In the genomic region with DNA sequence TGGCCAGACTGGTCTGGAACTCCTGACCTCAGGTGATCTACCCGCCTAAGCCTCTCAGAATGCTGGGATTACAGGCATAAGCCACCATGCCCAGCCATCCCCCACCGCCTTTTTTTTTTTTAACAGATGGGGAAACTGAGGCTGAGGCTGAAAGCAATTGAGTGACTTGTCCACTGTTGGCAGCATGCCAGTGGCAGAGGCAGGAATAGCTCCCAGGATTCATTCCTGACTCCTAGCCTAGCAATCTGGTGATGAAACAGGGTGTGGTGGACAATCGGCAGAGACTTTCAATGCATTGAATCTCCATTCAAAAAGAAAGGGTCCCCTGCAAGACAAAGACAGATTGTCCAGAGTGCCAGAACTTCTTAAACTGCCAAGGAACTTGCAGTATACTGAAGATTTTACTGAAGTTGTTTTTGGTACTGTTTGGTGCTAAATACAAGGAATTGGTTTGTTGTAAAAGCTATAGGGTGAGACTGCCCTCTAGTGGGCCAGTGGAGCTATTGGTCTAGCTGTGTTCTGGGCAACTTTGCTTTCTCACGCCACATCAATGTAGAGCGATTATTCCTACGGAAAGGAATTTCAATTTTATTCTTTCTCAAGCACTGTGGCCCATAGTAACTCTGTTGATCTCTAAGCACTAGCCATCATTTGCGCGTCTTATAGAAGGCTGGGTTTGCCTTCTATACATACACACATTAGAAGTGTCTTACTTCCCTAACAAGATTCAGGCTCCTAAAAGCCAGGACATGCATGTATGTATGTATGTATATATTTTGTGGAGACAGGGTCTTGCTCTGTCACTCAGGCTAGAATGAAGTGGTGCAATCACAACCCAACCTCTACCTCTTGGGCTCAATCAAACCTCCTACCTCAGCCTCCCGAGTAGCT, we compare ENCODE assay signal across 8 cellular contexts. TPM values are rescaled to one million over a fixed set of nuclear protein-coding genes. Genes with fewer than 3 reads are reported as not detected.
DNase-seq lines count a peak whose midpoint lies in the region; ATAC-seq and TF ChIP-seq lines count a peak whose summit lies in the region.

No MANE protein-coding gene starts in this region.

- CTCF ChIA-PET in activated CD4-positive, alpha-beta T cell treated with anti-CD3 and anti-CD28 coated beads, Interleukin-2, amount 10 ng/mL, durations not matched to agents 7 days and 5 days (lab: Charles Lee) = interaction anchor here (0.5 to 2.8 kb wide), 20 partner anchors 8 to 999 kb away, joined by 3 to 11 read pairs (median 4); a partner anchor contains a TSS

- H3K27me3 ChIP-seq in lower lobe of right lung (ENCODE audit: low read depth) = no peaks in the 10 kb centered on the region

- intact Hi-C loops in lower lobe of right lung (cut with DNase I) = loop anchor here (10.0 kb wide), 1 partner anchor 186 kb away; no protein-coding TSS in a partner anchor

- H3K4me1 Mint-ChIP-seq in activated CD4-positive, alpha-beta T cell treated with anti-CD3 and anti-CD28 coated beads, Interleukin-2, amount 10 ng/mL, durations not matched to agents 7 days and 5 days = no peaks in the 10 kb centered on the region

- H3K4me3 Mint-ChIP-seq in activated CD4-positive, alpha-beta T cell treated with anti-CD3 and anti-CD28 coated beads, Interleukin-2, amount 10 ng/mL, durations not matched to agents 7 days and 5 days = no peak overlapping the region

- TF ChIP-seq CTCF in GM20000 (IDR thresholded peaks at IDR 0.05; ENCODE audit: extremely low read depth, missing control alignments) = peak; percentile 92
- TF ChIP-seq CTCF in lower lobe of right lung (IDR thresholded peaks at IDR 0.05) = peak; percentile 97

- peaks cover 33% of the 10 kb centered on the region for H3K4me1 ChIP-seq in lower lobe of right lung

- H3K36me3 Mint-ChIP-seq in activated CD4-positive, alpha-beta T cell treated with anti-CD3 and anti-CD28 coated beads, Interleukin-2, amount 10 ng/mL, durations not matched to agents 7 days and 5 days (ENCODE audit: low read depth) = no peaks in the 10 kb centered on the region

- POLR2A ChIA-PET in activated CD4-positive, alpha-beta T cell treated with anti-CD3 and anti-CD28 coated beads, Interleukin-2, amount 10 ng/mL, durations not matched to agents 7 days and 5 days (lab: Charles Lee) = interaction anchor here (0.7 to 0.8 kb wide), 2 partner anchors 441 to 447 kb away, joined by 3 to 4 read pairs; no protein-coding TSS in a partner anchor

- H3K27ac Mint-ChIP-seq in activated CD4-positive, alpha-beta T cell treated with anti-CD3 and anti-CD28 coated beads, Interleukin-2, amount 10 ng/mL, durations not matched to agents 7 days and 5 days = no peak overlapping the region

- no peak overlapping the region for H3K4me3 ChIP-seq in lower lobe of right lung

- peak; percentile 86 to 88 for ATAC-seq in lower lobe of right lung
- ATAC-seq in HG02763 (IDR thresholded peaks at IDR 0.05; ENCODE audit: unreplicated experiment) = no peak

- peaks cover 9% of the 10 kb centered on the region for H3K27me3 Mint-ChIP-seq in activated CD4-positive, alpha-beta T cell treated with anti-CD3 and anti-CD28 coated beads, Interleukin-2, amount 10 ng/mL, durations not matched to agents 7 days and 5 days

- H3K9me3 Mint-ChIP-seq in activated CD4-positive, alpha-beta T cell treated with anti-CD3 and anti-CD28 coated beads, Interleukin-2, amount 10 ng/mL, durations not matched to agents 7 days and 5 days = no peaks in the 10 kb centered on the region

- no peak overlapping the region for H3K27ac ChIP-seq in lower lobe of right lung

- H3K36me3 ChIP-seq in lower lobe of right lung = peaks cover 11% of the 10 kb centered on the region

- no peaks in the 10 kb centered on the region for H3K9me3 ChIP-seq in lower lobe of right lung

- peak; percentile 76 for DNase-seq in AG08395 (ENCODE audit: low spot score)
- DNase-seq in GM20000 (ENCODE audit: low spot score) = peak; percentile 79
- peak; percentile 62 for DNase-seq in NCI-H446 treated with DMSO at 0.1 percent for 48 hours (lab: John Stamatoyannopoulos, UW)
- DNase-seq in activated CD4-positive, alpha-beta T cell treated with anti-CD3 and anti-CD28 coated beads, Interleukin-2, amount 10 ng/mL, durations not matched to agents 7 days and 5 days = peak; percentile 81
- peak; percentile 70 to 87 for DNase-seq in dermis microvascular lymphatic vessel endothelial cell (ENCODE audit: low read depth in 2 of 2)
- no peak for DNase-seq in lower lobe of right lung
- DNase-seq in stimulated activated CD8-positive, alpha-beta memory T cell treated with anti-CD3 and anti-CD28 coated beads, Interleukin-12 subunit alpha, Interleukin-12 subunit beta, amount 100 ng/mL, for 1 hour (ENCODE audit: low read depth) = peak; percentile 45

RNA-seq across cellular contexts. Expression of a gene that starts 21.0 kb away (rescaled TPM):
- total RNA-seq in activated CD4-positive, alpha-beta T cell treated with anti-CD3 and anti-CD28 coated beads, Interleukin-2, amount 10 ng/mL, durations not matched to agents 7 days and 5 days = not detected
- not detected in 2 replicates for total RNA-seq in dermis microvascular lymphatic vessel endothelial cell
- not detected for total RNA-seq in lower lobe of right lung

RNA-seq across cellular contexts. Expression of a gene that starts 32.2 kb away (rescaled TPM):
- total RNA-seq in activated CD4-positive, alpha-beta T cell treated with anti-CD3 and anti-CD28 coated beads, Interleukin-2, amount 10 ng/mL, durations not matched to agents 7 days and 5 days = under 1 TPM in 1 of 2 experiments, not detected in 1; 0.15 TPM
- total RNA-seq in dermis microvascular lymphatic vessel endothelial cell = 0.26 and 0.63 TPM in 2 replicates
- total RNA-seq in lower lobe of right lung = 23.5 TPM

Comparison
In these comparisons a context has a peak if more than half of its experiments do, and no peak if none do; other contexts are left out.
1. RNA of a gene that starts 32.2 kb away (total RNA-seq): 23.5 TPM in lower lobe of right lung (single experiment); 0.26 to 0.63 TPM in dermis microvascular lymphatic vessel endothelial cell and 0.15 TPM in activated CD4-positive, alpha-beta T cell treated with anti-CD3 and anti-CD28 coated beads, Interleukin-2, amount 10 ng/mL, durations not matched to agents 7 days and 5 days; every median in the first group is over 10 times any median in the second.